In genomic region chr16:15444264-15444663, GRCh38 we compare ENCODE assay signal across 29 cellular contexts. TPM values are rescaled to one million over a fixed set of nuclear protein-coding genes. Genes with fewer than 3 reads are reported as not detected.
"Had no signal": no experiment of that assay in that cellular context is flagged by ENCODE, and none has a peak within 500 bp of the region (broad histone marks: within the 10 kb centered on the region; RNA-seq: fewer than 3 reads in every experiment).

No MANE protein-coding gene starts in this region.

- H3K4me3 Mint-ChIP-seq: naive thymus-derived CD8-positive, alpha-beta T cell; nephron; neural progenitor cell; stimulated activated naive B cell treated with anti-CD40 and anti-IgM and Interleukin-4, amounts not matched to agents 10 μg/mL and 1 μg/mL and 100 μg/mL, for 72 hours had no signal

- H3K9me3 ChIP-seq: lower lobe of right lung, neutrophil, right atrium auricular region, tibial artery, upper lobe of right lung had no signal

- H3K4me3 ChIP-seq: hepatocyte, lower lobe of right lung, neural progenitor cell, right atrium auricular region, skin epidermis, stomach, thoracic aorta, tibial artery, upper lobe of right lung had no signal

- H3K4me2 ChIP-seq: hepatocyte, neural progenitor cell had no signal

- ATAC-seq: left cardiac atrium; left ventricle myocardium superior; lower lobe of right lung; naive thymus-derived CD8-positive, alpha-beta T cell; sciatic nerve; stimulated activated naive CD8-positive, alpha-beta T cell treated with anti-CD3 and anti-CD28 coated beads, Interleukin-15, Interleukin-2, amounts not matched to agents 100 U/mL and 50 U/mL, for 24 hours; upper lobe of right lung had no signal

- DNase-seq: kidney glomerular epithelial cell; left cardiac atrium; left ventricle myocardium superior; lower lobe of right lung; mammary epithelial cell; mesenchymal stem cell; naive thymus-derived CD8-positive, alpha-beta T cell; occipital lobe; stimulated activated CD4-positive, alpha-beta T cell treated with anti-CD3 and anti-CD28 coated beads, Interleukin-12 subunit alpha, Interleukin-12 subunit beta, amount 100 ng/mL, for 4 hours; stimulated activated CD4-positive, alpha-beta T cell treated with anti-CD3 and anti-CD28 coated beads, Interleukin-15, amount 100 ng/mL, for 24 hours; stimulated activated CD4-positive, alpha-beta T cell treated with anti-CD3 and anti-CD28 coated beads, Interleukin-2, amount 100 ng/mL, for 24 hours; stimulated activated CD4-positive, alpha-beta T cell treated with anti-CD3 and anti-CD28 coated beads, Interleukin-4, amount 100 ng/mL, for 1 hour; stimulated activated naive B cell treated with anti-CD40 and anti-IgM and Interleukin-4, amounts not matched to agents 10 μg/mL and 1 μg/mL and 100 μg/mL, for 72 hours; stimulated activated naive CD8-positive, alpha-beta T cell treated with anti-CD3 and anti-CD28 coated beads, Interleukin-15, Interleukin-2, amounts not matched to agents 100 U/mL and 50 U/mL, for 24 hours; stomach; trophoblast cell; upper lobe of right lung had no signal

- H3K27me3 ChIP-seq: hepatocyte, neural progenitor cell, neutrophil, right atrium auricular region, stomach, tibial artery, upper lobe of right lung had no signal

- H3K27me3 Mint-ChIP-seq: progenitor cell of endocrine pancreas had no signal

- H2AFZ ChIP-seq: hepatocyte, neural progenitor cell had no signal

- FAIRE-seq: keratinocyte, urothelium cell line had no signal

- H3K4me1 ChIP-seq: lower lobe of right lung, neural progenitor cell, upper lobe of right lung had no signal

- H3K36me3 ChIP-seq: lower lobe of right lung, neural progenitor cell, neutrophil, right atrium auricular region, thoracic aorta, upper lobe of right lung had no signal

- H3K4me1 Mint-ChIP-seq: naive thymus-derived CD8-positive, alpha-beta T cell; neural progenitor cell had no signal

- H3K27ac ChIP-seq: hepatocyte, lower lobe of right lung, neural progenitor cell, neutrophil, right atrium auricular region, skin epidermis, stomach, thoracic aorta, tibial artery, upper lobe of right lung had no signal

- H3K9ac ChIP-seq: neural progenitor cell had no signal

- H3K79me2 ChIP-seq: hepatocyte had no signal

- H3K27ac Mint-ChIP-seq: naive thymus-derived CD8-positive, alpha-beta T cell; nephron; neural progenitor cell; progenitor cell of endocrine pancreas; stimulated activated naive B cell treated with anti-CD40 and anti-IgM and Interleukin-4, amounts not matched to agents 10 μg/mL and 1 μg/mL and 100 μg/mL, for 72 hours had no signal

RNA-seq across cellular contexts. Expression of gene MPV17L, which starts 48.7 kb away (rescaled TPM):
- total RNA-seq: naive thymus-derived CD8-positive, alpha-beta T cell had no signal
- polyA plus RNA-seq: naive thymus-derived CD8-positive, alpha-beta T cell had no signal
